In genomic region chr10:78656815-78657621, GRCh38 we compare ENCODE assay signal across 11 cellular contexts.
DNase-seq lines count a peak whose midpoint lies in the region; ATAC-seq and TF ChIP-seq lines count a peak whose summit lies in the region.
"Had no signal": no experiment of that assay in that cellular context is flagged by ENCODE, and none has a peak within 500 bp of the region (broad histone marks: within the 10 kb centered on the region; RNA-seq: fewer than 3 reads in every experiment).

No MANE protein-coding gene starts in this region.

- no peak overlapping the region for H2AFZ ChIP-seq in OCI-LY1 (ENCODE audit: low read length)
- H2AFZ ChIP-seq: GM23248 had no signal

- H3K4me1 Mint-ChIP-seq in Caco-2 (ENCODE audit: low read depth, unreplicated experiment): no peaks in the 10 kb centered on the region
- H3K4me1 Mint-ChIP-seq in activated T-helper 17 cell treated with anti-CD3 and anti-CD28 coated beads, Interleukin-2, amount 50 U/mL, for 72 hours: no peaks in the 10 kb centered on the region

- no peak overlapping the region for H3K27ac Mint-ChIP-seq in Caco-2 (ENCODE audit: unreplicated experiment)
- no peak overlapping the region for H3K27ac Mint-ChIP-seq in activated T-helper 17 cell treated with anti-CD3 and anti-CD28 coated beads, Interleukin-2, amount 50 U/mL, for 72 hours

- H3K4me1 ChIP-seq in Caco-2: no peaks in the 10 kb centered on the region
- H3K4me1 ChIP-seq in OCI-LY1 (ENCODE audit: insufficient read depth, low read length, severe bottlenecking): peaks cover 40% of the 10 kb centered on the region
- no peaks in the 10 kb centered on the region for H3K4me1 ChIP-seq in breast epithelium

- no TSS peak for BruUV-seq in Caco-2 (replicated peaks; lab: Mats Ljungman, UMichigan)

- DNase-seq in Caco-2: peak; percentile 46 to 69
- DNase-seq in head of caudate nucleus: peak; percentile 40 to 85 (median 69)
- peak; percentile 16 for DNase-seq in occipital lobe (lab: John Stamatoyannopoulos, UW)
- DNase-seq in T-helper 9 cell: no peak
- no peak for DNase-seq in GF-D8 (lab: John Stamatoyannopoulos, UW)
- DNase-seq in breast epithelium (ENCODE audit: low spot score in 2 of 2): no peak

- no peak for ATAC-seq in activated T-helper 17 cell treated with anti-CD3 and anti-CD28 coated beads, Interleukin-2, amount 50 U/mL, for 72 hours (replicated peaks)

- peak overlapping the region; percentile 98 for H3K27ac ChIP-seq in OCI-LY1 (ENCODE audit: low read depth, low read length, poor library complexity, severe bottlenecking)
- H3K27ac ChIP-seq in breast epithelium: no peak overlapping the region
- H3K27ac ChIP-seq: GM23248 had no signal

- H3K4me3 Mint-ChIP-seq in Caco-2 (ENCODE audit: unreplicated experiment): no peak overlapping the region
- H3K4me3 Mint-ChIP-seq in activated T-helper 17 cell treated with anti-CD3 and anti-CD28 coated beads, Interleukin-2, amount 50 U/mL, for 72 hours: no peak overlapping the region

- H3K27me3 ChIP-seq in Caco-2 (replicated peaks; ENCODE audit: control insufficient read depth, insufficient read depth, low read length) (no peaks in the 10 kb centered on the region), OCI-LY1 (ENCODE audit: insufficient read depth, low read length) (no peaks in the 10 kb centered on the region), breast epithelium (no peaks in the 10 kb centered on the region)
- H3K27me3 ChIP-seq: Peyer's patch had no signal

- H4K20me1 ChIP-seq in OCI-LY1 (ENCODE audit: insufficient read depth, low read length): no peaks in the 10 kb centered on the region

- H3F3A ChIP-seq in OCI-LY1 (ENCODE audit: insufficient read depth, low read length): no peaks in the 10 kb centered on the region

- H3K36me3 ChIP-seq in Caco-2 (ENCODE audit: control insufficient read depth, insufficient read depth, low read length): no peaks in the 10 kb centered on the region
- no peaks in the 10 kb centered on the region for H3K36me3 ChIP-seq in OCI-LY1 (ENCODE audit: insufficient read depth, low read length)
- H3K36me3 ChIP-seq in breast epithelium: no peaks in the 10 kb centered on the region
- H3K36me3 ChIP-seq: Peyer's patch had no signal

- peaks cover 7% of the 10 kb centered on the region for H3K9me3 Mint-ChIP-seq in Caco-2 (ENCODE audit: unreplicated experiment)
- H3K9me3 Mint-ChIP-seq in activated T-helper 17 cell treated with anti-CD3 and anti-CD28 coated beads, Interleukin-2, amount 50 U/mL, for 72 hours: no peaks in the 10 kb centered on the region

- no peak overlapping the region for H3K9ac ChIP-seq in OCI-LY1 (ENCODE audit: low read length)
- H3K9ac ChIP-seq: GM23248 had no signal

- intact Hi-C loops in Caco-2 (cut with micrococcal nuclease; ENCODE audit: unreplicated experiment): loop anchor here (1.0 to 10.0 kb wide), 5 partner anchors 68 to 352 kb away; no protein-coding TSS in a partner anchor
- intact Hi-C loops in head of caudate nucleus (cut with DNase I): loop anchor here (10.0 kb wide), 1 partner anchor 352 kb away; no protein-coding TSS in a partner anchor
- intact Hi-C loops in breast epithelium (cut with DNase I; ENCODE audit: low total_unique reads): no loop called here

- no peaks in the 10 kb centered on the region for H3K27me3 Mint-ChIP-seq in Caco-2 (ENCODE audit: insufficient read depth, unreplicated experiment)
- H3K27me3 Mint-ChIP-seq in activated T-helper 17 cell treated with anti-CD3 and anti-CD28 coated beads, Interleukin-2, amount 50 U/mL, for 72 hours: peaks cover 16% of the 10 kb centered on the region

- H3K4me3 ChIP-seq in Caco-2 (ENCODE audit: low read depth, low read length) (no peak overlapping the region), OCI-LY1 (ENCODE audit: low read depth, low read length, poor library complexity, severe bottlenecking) (no peak overlapping the region), breast epithelium (no peak overlapping the region)
- H3K4me3 ChIP-seq: coronary artery, GM23248, Peyer's patch had no signal

- CTCF ChIA-PET in Caco-2 (lab: Charles Lee): interaction anchor here (0.6 to 1.5 kb wide), 4 partner anchors 10 to 538 kb away, joined by 3 to 8 read pairs (median 4); no protein-coding TSS in a partner anchor

- no peaks in the 10 kb centered on the region for H3K9me2 ChIP-seq in OCI-LY1 (ENCODE audit: low read depth, low read length)

- no peaks in the 10 kb centered on the region for H3K9me3 ChIP-seq in Caco-2
- H3K9me3 ChIP-seq in OCI-LY1 (ENCODE audit: low read length): no peaks in the 10 kb centered on the region
- no peaks in the 10 kb centered on the region for H3K9me3 ChIP-seq in breast epithelium
- H3K9me3 ChIP-seq: Peyer's patch had no signal

- H3K4me2 ChIP-seq in OCI-LY1 (ENCODE audit: low read length): peak overlapping the region; percentile 9; the same call in 1 of the 2 replicates

- H3K36me3 Mint-ChIP-seq in Caco-2 (ENCODE audit: insufficient read depth, unreplicated experiment): no peaks in the 10 kb centered on the region
- no peaks in the 10 kb centered on the region for H3K36me3 Mint-ChIP-seq in activated T-helper 17 cell treated with anti-CD3 and anti-CD28 coated beads, Interleukin-2, amount 50 U/mL, for 72 hours (ENCODE audit: low read depth)

- TF ChIP-seq CTCF in Caco-2 (IDR thresholded peaks at IDR 0.05; ENCODE audit: insufficient read depth in 1 of 2, low read depth in 1 of 2, low read length in 1 of 2, severe bottlenecking in 1 of 2, unreplicated experiment in 1 of 2) (no peak), OCI-LY1 (IDR thresholded peaks at IDR 0.05; ENCODE audit: low read length) (no peak), breast epithelium (IDR thresholded peaks at IDR 0.05) (no peak)

- no peak for TF ChIP-seq POLR2A in breast epithelium (IDR thresholded peaks at IDR 0.05)

- no peaks in the 10 kb centered on the region for H3K79me2 ChIP-seq in OCI-LY1 (ENCODE audit: insufficient read depth, low read length)

- POLR2A ChIA-PET in Caco-2 (lab: Charles Lee): no interaction called here

Comparison
In these comparisons a context has a peak if more than half of its experiments do, and no peak if none do; other contexts are left out.
1. DNase-seq: peak in Caco-2 (2 of 2), head of caudate nucleus (42 of 42) and occipital lobe (single experiment); none in T-helper 9 cell (single experiment), GF-D8 (single experiment) and breast epithelium (0 of 2).